In genomic region chr4:71526626-71527406, GRCh38 we compare ENCODE assay signal across 11 cellular contexts.
A peak's percentile ranks its signal among the peaks of the same experiment; 100 is the strongest.
DNase-seq lines count a peak whose midpoint lies in the region; ATAC-seq lines count a peak whose summit lies in the region.
"Had no signal": no experiment of that assay in that cellular context is flagged by ENCODE, and none has a peak within 500 bp of the region (broad histone marks: within the 10 kb centered on the region; RNA-seq: fewer than 3 reads in every experiment).

No MANE protein-coding gene starts in this region.

- ATAC-seq in HG03342 (IDR thresholded peaks at IDR 0.05; ENCODE audit: unreplicated experiment) (peak; percentile 74), HG03108 (IDR thresholded peaks at IDR 0.05; ENCODE audit: unreplicated experiment) (no peak)

- DNase-seq in DMS53 (lab: John Stamatoyannopoulos, UW) = peak; percentile 7
- DNase-seq in DMS53 treated with DMSO at 0.1 percent for 48 hours (lab: John Stamatoyannopoulos, UW; ENCODE audit: unreplicated experiment) = no peak
- DNase-seq in SW480 (ENCODE audit: low spot score) = peak; percentile 4
- peak; percentile 40 for DNase-seq in renal cortical epithelial cell (ENCODE audit: low read depth)
- no peak for DNase-seq in HPDE6-E6E7 (ENCODE audit: extremely low spot score)
- no peak for DNase-seq in mucosa of gallbladder (ENCODE audit: low spot score)
- DNase-seq: GDM1, midbrain, NCI-H2081 had no signal

Comparison
In these comparisons a context has a peak if more than half of its experiments do, and no peak if none do; other contexts are left out.
1. DNase-seq: peak in DMS53 (single experiment), SW480 (single experiment) and renal cortical epithelial cell (single experiment); none in DMS53 treated with DMSO at 0.1 percent for 48 hours (single experiment), HPDE6-E6E7 (single experiment) and mucosa of gallbladder (single experiment).